In the genomic region with DNA sequence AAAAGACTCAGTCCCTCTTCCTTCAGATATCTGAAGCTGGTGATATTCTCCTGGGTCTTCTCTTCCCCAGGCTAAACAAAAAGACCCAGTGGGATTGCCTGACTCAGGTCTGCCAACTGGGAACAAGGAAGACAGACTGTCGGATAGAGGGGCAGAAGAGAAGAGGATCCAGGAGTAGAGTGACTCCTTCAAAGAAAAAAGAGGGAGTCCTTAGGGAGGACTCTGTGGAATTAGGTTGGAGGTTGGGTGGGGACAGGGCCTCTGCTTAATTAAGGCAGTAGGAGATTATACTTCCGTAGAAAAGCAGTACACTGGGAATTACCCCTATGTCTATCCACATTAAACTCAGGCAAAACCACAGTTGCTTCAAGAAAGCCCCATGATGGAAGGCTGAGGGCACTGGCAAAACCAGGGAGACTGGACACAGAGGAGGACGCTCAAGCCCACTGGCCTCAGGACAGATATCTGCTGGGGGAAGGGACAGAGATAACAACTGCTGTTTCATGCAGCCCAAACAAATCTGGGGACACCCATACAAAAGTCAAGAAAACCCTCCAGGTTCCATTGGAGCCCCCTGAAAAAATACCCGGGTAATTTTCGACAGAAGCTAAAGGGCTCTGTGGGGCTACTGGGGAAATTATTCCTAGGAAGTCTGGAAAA, we compare ENCODE assay signal across 8 cellular contexts. TPM values are rescaled to one million over a fixed set of nuclear protein-coding genes. Genes with fewer than 3 reads are reported as not detected.
A peak's percentile ranks its signal among the peaks of the same experiment; 100 is the strongest.
DNase-seq lines count a peak whose midpoint lies in the region; ATAC-seq, FAIRE-seq and TF ChIP-seq lines count a peak whose summit lies in the region.

No MANE protein-coding gene starts in this region.

- H3K27ac ChIP-seq in psoas muscle, result peak overlapping the region; percentile 98

- peak; percentile 10 for ATAC-seq in GM18909 (IDR thresholded peaks at IDR 0.05; ENCODE audit: poor library complexity, unreplicated experiment)
- peak; percentile 5 for ATAC-seq in HG03521 (IDR thresholded peaks at IDR 0.05; ENCODE audit: unreplicated experiment)
- ATAC-seq in psoas muscle, result no peak
- ATAC-seq in GM19328 (IDR thresholded peaks at IDR 0.05; ENCODE audit: unreplicated experiment), result no peak

- TF ChIP-seq CTCF in psoas muscle (IDR thresholded peaks at IDR 0.05), result no peak

- 65 to 79% (median 66%) methylated on average over 5 of the region's 5 CpGs for WGBS in psoas muscle, 3 donors

- intact Hi-C loops in dendritic cell treated with granulocyte-macrophage colony-stimulating factor and Interleukin-4, amounts not matched to agents 40 ng/mL and 50 ng/mL, for 4 days (cut with micrococcal nuclease), result no loop called here
- intact Hi-C loops in psoas muscle (cut with DNase I), result loop anchor here in 1 of 2 donors (10.0 kb wide), 1 partner anchor 142 kb away; no protein-coding TSS in a partner anchor

- peaks cover 93% of the 10 kb centered on the region for H3K4me1 Mint-ChIP-seq in dendritic cell treated with granulocyte-macrophage colony-stimulating factor and Interleukin-4, amounts not matched to agents 40 ng/mL and 50 ng/mL, for 4 days (ENCODE audit: low read depth)

- no peaks in the 10 kb centered on the region for H3K27me3 ChIP-seq in psoas muscle (ENCODE audit: insufficient read depth in 3 of 3, low read length in 2 of 3)

- peak overlapping the region; percentile 12 for H3K27ac Mint-ChIP-seq in dendritic cell treated with granulocyte-macrophage colony-stimulating factor and Interleukin-4, amounts not matched to agents 40 ng/mL and 50 ng/mL, for 4 days

- no peaks in the 10 kb centered on the region for H3K9me3 Mint-ChIP-seq in dendritic cell treated with granulocyte-macrophage colony-stimulating factor and Interleukin-4, amounts not matched to agents 40 ng/mL and 50 ng/mL, for 4 days

- no peaks in the 10 kb centered on the region for H3K9me3 ChIP-seq in psoas muscle

- peaks cover 20 to 66% of the 10 kb centered on the region in 2 donors for H3K36me3 ChIP-seq in psoas muscle (ENCODE audit: insufficient read depth in 1 of 2, low read depth in 1 of 2)

- H3K4me3 ChIP-seq in psoas muscle, result peak overlapping the region; percentile 85

- no peak overlapping the region for H3K4me3 Mint-ChIP-seq in dendritic cell treated with granulocyte-macrophage colony-stimulating factor and Interleukin-4, amounts not matched to agents 40 ng/mL and 50 ng/mL, for 4 days

- no peaks in the 10 kb centered on the region for H3K27me3 Mint-ChIP-seq in dendritic cell treated with granulocyte-macrophage colony-stimulating factor and Interleukin-4, amounts not matched to agents 40 ng/mL and 50 ng/mL, for 4 days

- peaks cover 90% of the 10 kb centered on the region for H3K36me3 Mint-ChIP-seq in dendritic cell treated with granulocyte-macrophage colony-stimulating factor and Interleukin-4, amounts not matched to agents 40 ng/mL and 50 ng/mL, for 4 days (ENCODE audit: low read depth)

- DNase-seq in psoas muscle (no peak), NCI-H226 (no peak), NCI-H187 treated with DMSO at 0.1 percent for 48 hours (lab: John Stamatoyannopoulos, UW) (no peak), urothelium cell line (ENCODE audit: low spot score) (no peak)

- no peak for FAIRE-seq in urothelium cell line (lab: Jason Lieb, UNC)

- H3K4me1 ChIP-seq in psoas muscle, result peaks cover 77% of the 10 kb centered on the region

RNA-seq across cellular contexts. Expression of gene BCL2L1, which starts 5.7 kb away (rescaled TPM):
- total RNA-seq in psoas muscle, result 10 to 100 TPM; 34.5 to 95.1 (median 76.3) TPM
- 100 to 1,000 TPM in 1 of 3 donors, 10 to 100 TPM in 2; 42.3 to 204 (median 48.2) TPM for polyA plus RNA-seq in psoas muscle

RNA-seq across cellular contexts. Expression of gene TPX2, which starts 22.1 kb away (rescaled TPM):
- total RNA-seq in psoas muscle, result 1 to 10 TPM in 3 of 4 donors, under 1 TPM in 1; 0.63 to 2.2 (median 1.6) TPM
- 1 to 10 TPM; 2.6 to 8.5 (median 3.4) TPM for polyA plus RNA-seq in psoas muscle

Comparison
In these comparisons a context has a peak if more than half of its experiments do, and no peak if none do; other contexts are left out.
1. ATAC-seq: peak in GM18909 (single experiment) and HG03521 (single experiment); none in psoas muscle (0 of 4) and GM19328 (single experiment).